Comparison of ENCODE assay signal across 8 cellular contexts in the genomic region with DNA sequence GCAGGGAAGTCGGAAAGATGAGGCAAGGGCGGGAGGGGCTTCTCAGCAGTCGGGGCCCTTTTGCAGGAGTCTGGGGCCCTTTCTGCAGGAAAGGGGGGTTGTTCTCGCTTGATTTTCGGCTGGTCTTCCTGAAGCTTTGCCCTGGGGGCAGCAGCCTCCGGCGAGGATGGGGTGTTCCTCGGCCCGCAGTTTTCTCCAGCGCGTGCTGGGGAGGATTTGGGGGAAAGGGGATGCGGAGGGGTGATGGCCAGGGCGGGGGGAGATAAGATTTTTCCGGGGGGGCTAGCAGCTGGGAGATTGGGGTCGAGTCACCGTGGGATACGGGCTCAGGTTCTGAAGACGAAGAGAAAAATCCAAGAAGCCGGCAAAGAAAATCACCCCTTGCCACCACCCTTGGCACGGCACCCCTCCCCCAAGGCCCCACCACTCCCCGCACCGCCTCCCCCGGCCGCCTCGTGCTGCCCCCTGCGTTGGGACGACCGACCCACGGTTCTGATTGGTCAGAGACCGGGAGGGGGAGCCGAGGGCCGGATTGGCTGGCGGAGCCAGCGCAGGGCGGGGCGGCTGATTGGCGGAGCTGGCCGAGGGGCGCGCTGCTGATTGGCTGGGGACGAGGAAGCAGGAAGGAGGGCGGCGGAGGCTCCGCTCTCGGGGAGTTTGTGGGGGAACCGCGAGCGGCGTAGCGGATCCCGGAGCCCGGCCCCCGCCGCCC. TPM values are rescaled to one million over a fixed set of nuclear protein-coding genes. Genes with fewer than 3 reads are reported as not detected.
DNase-seq lines count a peak whose midpoint lies in the region; ATAC-seq and TF ChIP-seq lines count a peak whose summit lies in the region.

A gene (plus strand): TSS at position 654 of the 712 bp plus-strand sequence. CDS start 17,512 bp downstream, outside the sequence.

- H3K4me3 ChIP-seq in PC-9, result peak within 1 kb of the TSS; percentile 66
- H3K4me3 ChIP-seq in esophagus (ENCODE audit: low read depth in 1 of 2, low read length in 2 of 2), result peak within 1 kb of the TSS; percentile 68 to 78
- peak within 1 kb of the TSS; percentile 73 to 78 for H3K4me3 ChIP-seq in muscle layer of colon (ENCODE audit: low read depth in 1 of 2, low read length in 2 of 2)

- POLR2A ChIA-PET in PC-9 (lab: Charles Lee; ENCODE audit: unreplicated experiment), result interaction anchor here (0.6 kb wide), 1 partner anchor 23 kb away, joined by 3 read pairs; no protein-coding TSS in a partner anchor

- ATAC-seq in GM21619 (IDR thresholded peaks at IDR 0.05; ENCODE audit: unreplicated experiment), result peak; percentile 85

- WGBS in esophagus, 2 donors, result 1% methylated on average over 38 to 54 of the region's 54 CpGs

- no TSS peak for BruUV-seq in PC-9 (replicated peaks; lab: Mats Ljungman, UMichigan)

- DNase-seq in DMS153 treated with DMSO at 0.1 percent for 48 hours (lab: John Stamatoyannopoulos, UW; ENCODE audit: unreplicated experiment) (peak; percentile 47), KBM-7 (peak; percentile 95), PC-9 (peak; percentile 77 to 96)
- peak; percentile 95 for DNase-seq in activated T-cell treated with anti-CD3 and anti-CD28 coated beads, Interleukin-2, amount 50 U/mL, for 1 hour
- peak; percentile 89 for DNase-seq in stimulated activated CD8-positive, alpha-beta memory T cell treated with anti-CD3 and anti-CD28 coated beads, Interleukin-7, amount 100 ng/mL, for 24 hours (ENCODE audit: low read depth)

- H3K79me2 ChIP-seq in PC-9 (ENCODE audit: low read depth), result peaks cover 32% of the 10 kb centered on the region

- H2AFZ ChIP-seq in PC-9, result peak within 1 kb of the TSS; percentile 79

- H3K4me1 ChIP-seq in PC-9 (replicated peaks; ENCODE audit: insufficient read depth), result peaks cover 9% of the 10 kb centered on the region; the same call in 1 of the 2 replicates
- H3K4me1 ChIP-seq in esophagus (ENCODE audit: control insufficient read depth in 2 of 2, insufficient read depth in 2 of 2, low read length in 1 of 2), result peaks cover 0 to 13% of the 10 kb centered on the region in 2 donors
- H3K4me1 ChIP-seq in muscle layer of colon (ENCODE audit: insufficient read depth, low read length), result peaks cover 45% of the 10 kb centered on the region

- CTCF ChIA-PET in PC-9 (lab: Charles Lee), result interaction anchor here (0.7 to 1.0 kb wide), 3 partner anchors 17 to 118 kb away, joined by 3 to 8 read pairs (median 5); no protein-coding TSS in a partner anchor

- H3K27ac ChIP-seq in PC-9 (peak within 1 kb of the TSS; percentile 45), esophagus (ENCODE audit: low read depth in 2 of 2, low read length in 1 of 2) (peak within 1 kb of the TSS; percentile 38 to 52), muscle layer of colon (ENCODE audit: low read depth, low read length) (peak within 1 kb of the TSS; percentile 45)

- no peaks in the 10 kb centered on the region for H3K9me2 ChIP-seq in PC-9 (ENCODE audit: insufficient read depth)

- in situ Hi-C loops in KBM-7 (cut with MboI; ENCODE audit: low pct_unique_long_range_greater_than_20kb, low sequenced_read_pairs), result no loop called here

- intact Hi-C loops in PC-9 (cut with micrococcal nuclease; ENCODE audit: unreplicated experiment), result loop anchor here (2.0 to 5.0 kb wide), 2 partner anchors 30 to 67 kb away; a partner anchor contains a TSS

- peak within 1 kb of the TSS; percentile 33 for H3K9ac ChIP-seq in muscle layer of colon (ENCODE audit: low read length)

- peak within 1 kb of the TSS; percentile 88 for H3K4me2 ChIP-seq in PC-9

- H3F3A ChIP-seq in PC-9 (ENCODE audit: insufficient read depth, low read depth), result peaks cover 6% of the 10 kb centered on the region; the same call in 1 of the 2 replicates

- H3K36me3 ChIP-seq in PC-9 (ENCODE audit: low read depth), result no peaks in the 10 kb centered on the region
- H3K36me3 ChIP-seq in esophagus (ENCODE audit: control insufficient read depth in 2 of 2, insufficient read depth in 2 of 2, low read length in 1 of 2), result no peaks in the 10 kb centered on the region
- H3K36me3 ChIP-seq in muscle layer of colon (ENCODE audit: insufficient read depth, low read length), result no peaks in the 10 kb centered on the region

- no peaks in the 10 kb centered on the region for H3K9me3 ChIP-seq in PC-9 (ENCODE audit: insufficient read depth, low read depth)
- no peaks in the 10 kb centered on the region for H3K9me3 ChIP-seq in esophagus (ENCODE audit: control insufficient read depth in 2 of 2, insufficient read depth in 1 of 2, low read depth in 1 of 2, low read length in 1 of 2)
- no peaks in the 10 kb centered on the region for H3K9me3 ChIP-seq in muscle layer of colon (ENCODE audit: low read length)

- H4K20me1 ChIP-seq in PC-9 (ENCODE audit: insufficient read depth), result peaks cover 6% of the 10 kb centered on the region

- TF ChIP-seq CTCF in PC-9 (conservative IDR thresholded peaks at IDR 0.05), result no peak

- H3K27me3 ChIP-seq in PC-9 (ENCODE audit: insufficient read depth, low read depth), result no peaks in the 10 kb centered on the region
- H3K27me3 ChIP-seq in esophagus (ENCODE audit: control insufficient read depth in 1 of 2, insufficient read depth in 2 of 2, low read length in 2 of 2), result peaks cover 4 to 8% of the 10 kb centered on the region in 2 donors
- H3K27me3 ChIP-seq in muscle layer of colon (ENCODE audit: control insufficient read depth in 1 of 2, insufficient read depth in 2 of 2, low read length in 2 of 2), result peaks cover 15 to 40% of the 10 kb centered on the region in 2 donors

RNA-seq across cellular contexts. Expression of the gene that starts here (rescaled TPM):
- 17.3 and 19.1 TPM in 2 replicates for total RNA-seq in PC-9 (2021)
- polyA plus RNA-seq in esophagus, result 1 to 10 TPM; 6.7 to 8.1 TPM

Comparison
In these comparisons a context has a peak if more than half of its experiments do, and no peak if none do; other contexts are left out.
1. Peak in every context shown above with its lines: DNase-seq, ATAC-seq, H3K4me3 ChIP-seq and H3K27ac ChIP-seq.